In the genomic region with DNA sequence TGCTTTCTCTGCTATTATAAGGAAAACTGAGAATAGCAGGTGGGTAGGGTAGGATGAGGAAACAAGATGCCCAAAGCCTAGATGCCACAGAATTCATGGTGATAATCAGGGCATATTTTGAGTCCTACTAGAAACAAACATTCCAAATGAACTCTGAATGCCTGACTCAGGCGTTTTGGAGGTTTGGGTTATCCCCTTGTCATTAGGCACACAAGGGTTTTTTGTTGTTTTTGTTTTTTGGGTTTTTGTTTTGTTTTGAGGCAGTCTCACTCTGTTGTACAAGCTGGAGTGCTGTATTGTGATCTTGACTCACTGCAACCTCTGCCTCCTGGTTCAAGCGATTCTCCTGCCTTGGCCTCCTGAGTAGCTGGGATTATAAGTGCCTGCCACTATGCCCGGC, we compare ENCODE assay signal across 20 cellular contexts. TPM values are rescaled to one million over a fixed set of nuclear protein-coding genes. Genes with fewer than 3 reads are reported as not detected.
DNase-seq lines count a peak whose midpoint lies in the region; ATAC-seq and TF ChIP-seq lines count a peak whose summit lies in the region.
"Had no signal": no experiment of that assay in that cellular context is flagged by ENCODE, and none has a peak within 500 bp of the region (broad histone marks: within the 10 kb centered on the region; RNA-seq: fewer than 3 reads in every experiment).

No MANE protein-coding gene starts in this region.

- H2AFZ ChIP-seq in parathyroid adenoma: no peak overlapping the region

- H3K4me1 Mint-ChIP-seq in activated T-cell treated with anti-CD3 and anti-CD28 coated beads, Interleukin-2, amount 50 U/mL, for 24 hours (ENCODE audit: low read depth): peaks cover 21% of the 10 kb centered on the region
- H3K4me1 Mint-ChIP-seq: central memory CD8-positive, alpha-beta T cell; memory B cell; natural killer cell had no signal

- intact Hi-C loops in dorsolateral prefrontal cortex (cut with DNase I): no loop called here
- intact Hi-C loops in upper lobe of right lung (cut with DNase I): no loop called here

- no peak overlapping the region for H3K9ac ChIP-seq in parathyroid adenoma
- H3K9ac ChIP-seq: KMS-11 had no signal

- H3K27ac Mint-ChIP-seq in activated T-cell treated with anti-CD3 and anti-CD28 coated beads, Interleukin-2, amount 50 U/mL, for 24 hours: peak overlapping the region; percentile 82
- H3K27ac Mint-ChIP-seq: memory B cell had no signal

- H3K27me3 Mint-ChIP-seq in activated T-cell treated with anti-CD3 and anti-CD28 coated beads, Interleukin-2, amount 50 U/mL, for 24 hours: no peaks in the 10 kb centered on the region
- H3K27me3 Mint-ChIP-seq: central memory CD8-positive, alpha-beta T cell; memory B cell had no signal

- H3K27me3 ChIP-seq in dorsolateral prefrontal cortex: no peaks in the 10 kb centered on the region
- no peaks in the 10 kb centered on the region for H3K27me3 ChIP-seq in parathyroid adenoma (ENCODE audit: control insufficient read depth, insufficient read depth, low read length)
- no peaks in the 10 kb centered on the region for H3K27me3 ChIP-seq in upper lobe of right lung
- H3K27me3 ChIP-seq: pancreas had no signal

- H3K79me2 ChIP-seq in parathyroid adenoma: no peaks in the 10 kb centered on the region

- no peak overlapping the region for H3K4me3 Mint-ChIP-seq in activated T-cell treated with anti-CD3 and anti-CD28 coated beads, Interleukin-2, amount 50 U/mL, for 24 hours
- H3K4me3 Mint-ChIP-seq: central memory CD8-positive, alpha-beta T cell; memory B cell; natural killer cell had no signal

- H3K4me3 ChIP-seq in dorsolateral prefrontal cortex (no peak overlapping the region), parathyroid adenoma (ENCODE audit: low read depth, low read length) (no peak overlapping the region), upper lobe of right lung (no peak overlapping the region)
- H3K4me3 ChIP-seq: pancreas had no signal

- H3K4me2 ChIP-seq in parathyroid adenoma (ENCODE audit: low read length): no peak overlapping the region
- H3K4me2 ChIP-seq: KMS-11 had no signal

- H3K4me1 ChIP-seq in parathyroid adenoma: peaks cover 7% of the 10 kb centered on the region
- H3K4me1 ChIP-seq in upper lobe of right lung: peaks cover 29% of the 10 kb centered on the region

- H3K36me3 ChIP-seq in parathyroid adenoma (ENCODE audit: control insufficient read depth, insufficient read depth, low read length) (no peaks in the 10 kb centered on the region), upper lobe of right lung (peaks cover 74% of the 10 kb centered on the region)

- H3K9me3 ChIP-seq in parathyroid adenoma (ENCODE audit: control insufficient read depth, low read length) (no peaks in the 10 kb centered on the region), upper lobe of right lung (no peaks in the 10 kb centered on the region)
- H3K9me3 ChIP-seq: pancreas had no signal

- no peaks in the 10 kb centered on the region for H3K9me3 Mint-ChIP-seq in activated T-cell treated with anti-CD3 and anti-CD28 coated beads, Interleukin-2, amount 50 U/mL, for 24 hours
- H3K9me3 Mint-ChIP-seq: central memory CD8-positive, alpha-beta T cell; memory B cell; natural killer cell had no signal

- H3K36me3 Mint-ChIP-seq in activated T-cell treated with anti-CD3 and anti-CD28 coated beads, Interleukin-2, amount 50 U/mL, for 24 hours (ENCODE audit: low read depth): peaks cover 92% of the 10 kb centered on the region

- TF ChIP-seq CTCF in dorsolateral prefrontal cortex (IDR thresholded peaks at IDR 0.05 in 54 of 56, conservative IDR thresholded peaks at IDR 0.05 in 2 of 56; ENCODE audit: low read depth in 1 of 56, partially characterized antibody in 56 of 56): no peak
- no peak for TF ChIP-seq CTCF in parathyroid adenoma (IDR thresholded peaks at IDR 0.05)
- TF ChIP-seq CTCF in upper lobe of right lung (IDR thresholded peaks at IDR 0.05): no peak

- DNase-seq in activated T-cell treated with anti-CD3 and anti-CD28 coated beads, Interleukin-2, amount 50 U/mL, for 24 hours: no peak
- DNase-seq in activated T-cell treated with anti-CD3 and anti-CD28 coated beads for 4 hours: no peak
- DNase-seq in dorsolateral prefrontal cortex: no peak
- DNase-seq in upper lobe of right lung: no peak
- no peak for DNase-seq in dedifferentiated amniotic fluid mesenchymal stem cell (ENCODE audit: extremely low spot score)
- no peak for DNase-seq in COR-L47 (lab: John Stamatoyannopoulos, UW)
- DNase-seq: activated CD4-positive, alpha-beta T cell treated with anti-CD3 and anti-CD28 coated beads for 48 hours; kidney glomerular epithelial cell; natural killer cell; NCI-H187; NCI-H82; SIG-M5; stimulated activated naive CD4-positive, alpha-beta T cell treated with Interleukin-2 at 50 U/mL for 16 hours had no signal

- H3K27ac ChIP-seq in dorsolateral prefrontal cortex (peak overlapping the region in 55 of 59 donors; percentile 4 to 82 (median 63)), parathyroid adenoma (peak overlapping the region; percentile 24), upper lobe of right lung (peak overlapping the region; percentile 43)
- H3K27ac ChIP-seq: KMS-11, pancreas had no signal

- no peak for ATAC-seq in upper lobe of right lung
- no peak for ATAC-seq in HG03139 (IDR thresholded peaks at IDR 0.05; ENCODE audit: unreplicated experiment)
- ATAC-seq: esophagus mucosa, natural killer cell had no signal

RNA-seq across cellular contexts. Expression of a gene that starts 19.2 kb away (rescaled TPM):
- total RNA-seq in dorsolateral prefrontal cortex (1 to 10 TPM; 2.0 to 9.9 (median 5.5) TPM), upper lobe of right lung (16.9 TPM)
- total RNA-seq: natural killer cell had no signal

RNA-seq across cellular contexts. Expression of a gene that starts 32.4 kb away (rescaled TPM):
- total RNA-seq in dorsolateral prefrontal cortex (100 to 1,000 TPM; 115 to 177 (median 148) TPM), upper lobe of right lung (156 TPM)

RNA-seq across cellular contexts. Expression of a gene that starts 33.0 kb away (rescaled TPM):
- total RNA-seq in dorsolateral prefrontal cortex: 10 to 100 TPM; 31.6 to 70.6 (median 46.7) TPM
- total RNA-seq in upper lobe of right lung: 47.8 TPM
